Comparison of ENCODE assay signal across 23 cellular contexts in genomic region chr17:5020502-5021023, GRCh38. TPM values are rescaled to one million over a fixed set of nuclear protein-coding genes. Genes with fewer than 3 reads are reported as not detected.
DNase-seq lines count a peak whose midpoint lies in the region; ATAC-seq and TF ChIP-seq lines count a peak whose summit lies in the region.
"Had no signal": no experiment of that assay in that cellular context is flagged by ENCODE, and none has a peak within 500 bp of the region (broad histone marks: within the 10 kb centered on the region; RNA-seq: fewer than 3 reads in every experiment).

No MANE protein-coding gene starts in this region.

- H3K27me3 ChIP-seq in H7 (ENCODE audit: control insufficient read depth, insufficient read depth, low read length) (no peaks in the 10 kb centered on the region), MG63 (no peaks in the 10 kb centered on the region)
- H3K27me3 ChIP-seq: BE2C had no signal

- H3K36me3 ChIP-seq in H7 (replicated peaks; ENCODE audit: control insufficient read depth, insufficient read depth, low read length) (peaks cover 26% of the 10 kb centered on the region), MG63 (peaks cover 12% of the 10 kb centered on the region)
- H3K36me3 ChIP-seq: BE2C had no signal

- H3K27me3 Mint-ChIP-seq in T-helper 17 cell (no peaks in the 10 kb centered on the region), neural crest cell (ENCODE audit: low read depth) (no peaks in the 10 kb centered on the region)
- H3K27me3 Mint-ChIP-seq: CD4-positive, alpha-beta memory T cell had no signal

- H3K4me3 Mint-ChIP-seq in T-helper 17 cell (no peak overlapping the region), neural crest cell (no peak overlapping the region)
- H3K4me3 Mint-ChIP-seq: CD4-positive, alpha-beta memory T cell; H9 had no signal

- peak overlapping the region; percentile 24 for H3K27ac Mint-ChIP-seq in T-helper 17 cell
- peak overlapping the region; percentile 83 for H3K27ac Mint-ChIP-seq in neural crest cell (ENCODE audit: unreplicated experiment)

- ATAC-seq in T-helper 17 cell = no peak
- ATAC-seq in GM21529 (IDR thresholded peaks at IDR 0.05; ENCODE audit: unreplicated experiment) = no peak
- ATAC-seq in Right ventricle myocardium superior (ENCODE audit: poor library complexity) = no peak

- H3K9me3 ChIP-seq in T-helper 17 cell (ENCODE audit: control insufficient read depth, low read length, poor library complexity, severe bottlenecking) = no peaks in the 10 kb centered on the region
- H3K9me3 ChIP-seq in MG63 = no peaks in the 10 kb centered on the region
- H3K9me3 ChIP-seq: A549, BE2C had no signal

- TF ChIP-seq CTCF in neural crest cell (conservative IDR thresholded peaks at IDR 0.05) = no peak

- H3K4me3 ChIP-seq in H7 (ENCODE audit: insufficient read depth, low read depth, low read length) (no peak overlapping the region), MG63 (no peak overlapping the region)
- H3K4me3 ChIP-seq: A549, GM23248 had no signal

- intact Hi-C loops in Right ventricle myocardium superior (cut with DNase I) = no loop called here

- H3K9me3 Mint-ChIP-seq in neural crest cell = no peaks in the 10 kb centered on the region
- H3K9me3 Mint-ChIP-seq: CD4-positive, alpha-beta memory T cell; H9 had no signal

- H3K36me3 Mint-ChIP-seq in T-helper 17 cell (ENCODE audit: low read depth) (peaks cover 6% of the 10 kb centered on the region), neural crest cell (ENCODE audit: low read depth) (peaks cover 2% of the 10 kb centered on the region)

- H3K4me1 Mint-ChIP-seq in T-helper 17 cell (peaks cover 6% of the 10 kb centered on the region), neural crest cell (no peaks in the 10 kb centered on the region)
- H3K4me1 Mint-ChIP-seq: H9 had no signal

- DNase-seq in H7 (peak; percentile 30), T-helper 17 cell (no peak), neural crest cell (ENCODE audit: low read depth, low spot score) (no peak), Right ventricle myocardium superior (no peak), SW 1271 (lab: John Stamatoyannopoulos, UW) (no peak), MG63 (no peak)
- DNase-seq: 8988T; ACHN; AML-193; BE2C; C1 segment of cervical spinal cord; Calu3; CD4-positive, alpha-beta memory T cell; COR-L47; DMS53; DMS79 treated with DMSO at 0.1 percent for 48 hours; GF-D8; GM23248; H9 had no signal

RNA-seq across cellular contexts. Expression of gene SLC52A1, which starts 14.7 kb away (rescaled TPM):
- total RNA-seq in H7 (2014; rRNA removed; shearing (Covaris generic)) = 0.10 TPM in 1 of 2 replicates, not detected in the other
- total RNA-seq in T-helper 17 cell (under 1 TPM in 1 of 2 donors, not detected in 1; 0.12 TPM), neural crest cell (not detected in 2 replicates), Right ventricle myocardium superior (not detected)
- not detected in 2 replicates for total RNA-seq in MG63 (2014; rRNA removed; shearing (Covaris generic); ENCODE audit: low replicate concordance)
- total RNA-seq: Calu3, Daoy, G401 had no signal

RNA-seq across cellular contexts. Expression of gene KIF1C, which starts 22.8 kb away (rescaled TPM):
- total RNA-seq in H7 (2014; rRNA removed; shearing (Covaris generic)) = 46.2 and 48.8 TPM in 2 replicates
- total RNA-seq in T-helper 17 cell (10 to 100 TPM; 15.4 to 19.3 TPM), neural crest cell (61.7 and 68.4 TPM in 2 replicates), Right ventricle myocardium superior (720 TPM)
- total RNA-seq in MG63 (2014; rRNA removed; shearing (Covaris generic); ENCODE audit: low replicate concordance) = 19.1 and 58.1 TPM in 2 replicates

RNA-seq across cellular contexts. Expression of gene INCA1, which starts 23.2 kb away (rescaled TPM):
- total RNA-seq in H7 (2014; rRNA removed; shearing (Covaris generic)) = 0.42 and 0.63 TPM in 2 replicates
- total RNA-seq in T-helper 17 cell (not detected), neural crest cell (0.43 and 0.86 TPM in 2 replicates), Right ventricle myocardium superior (2.8 TPM)
- total RNA-seq in MG63 (2014; rRNA removed; shearing (Covaris generic); ENCODE audit: low replicate concordance) = not detected in 2 replicates

RNA-seq across cellular contexts. Expression of gene CAMTA2, which starts 33.1 kb away (rescaled TPM):
- 1.6 and 3.8 TPM in 2 replicates for total RNA-seq in H7 (2014; rRNA removed; shearing (Covaris generic))
- total RNA-seq in T-helper 17 cell = 10 to 100 TPM; 59.9 to 63.5 TPM
- 12.5 and 17.4 TPM in 2 replicates for total RNA-seq in neural crest cell
- total RNA-seq in Right ventricle myocardium superior = 29.4 TPM
- total RNA-seq in MG63 (2014; rRNA removed; shearing (Covaris generic); ENCODE audit: low replicate concordance) = 1.9 and 5.6 TPM in 2 replicates

RNA-seq across cellular contexts. Expression of gene SPAG7, which starts 52.9 kb away (rescaled TPM):
- total RNA-seq in H7 (2014; rRNA removed; shearing (Covaris generic)) = 103 and 105 TPM in 2 replicates
- total RNA-seq in T-helper 17 cell (10 to 100 TPM; 39.0 to 48.4 TPM), neural crest cell (76.9 and 78.9 TPM in 2 replicates), Right ventricle myocardium superior (158 TPM)
- total RNA-seq in MG63 (2014; rRNA removed; shearing (Covaris generic); ENCODE audit: low replicate concordance) = 32.2 and 88.3 TPM in 2 replicates

Comparison
In these comparisons a context has a peak if more than half of its experiments do, and no peak if none do; other contexts are left out.
1. RNA of gene KIF1C, which starts 22.8 kb away (total RNA-seq): 720 TPM in Right ventricle myocardium superior (single experiment); 61.7 to 68.4 TPM in neural crest cell, 19.1 to 58.1 TPM in MG63, 46.2 to 48.8 TPM in H7 and 15.4 to 19.3 TPM in T-helper 17 cell; every median in the first group is over 10 times any median in the second.